14 cellular contexts compared by ENCODE assay signal in the genomic region with DNA sequence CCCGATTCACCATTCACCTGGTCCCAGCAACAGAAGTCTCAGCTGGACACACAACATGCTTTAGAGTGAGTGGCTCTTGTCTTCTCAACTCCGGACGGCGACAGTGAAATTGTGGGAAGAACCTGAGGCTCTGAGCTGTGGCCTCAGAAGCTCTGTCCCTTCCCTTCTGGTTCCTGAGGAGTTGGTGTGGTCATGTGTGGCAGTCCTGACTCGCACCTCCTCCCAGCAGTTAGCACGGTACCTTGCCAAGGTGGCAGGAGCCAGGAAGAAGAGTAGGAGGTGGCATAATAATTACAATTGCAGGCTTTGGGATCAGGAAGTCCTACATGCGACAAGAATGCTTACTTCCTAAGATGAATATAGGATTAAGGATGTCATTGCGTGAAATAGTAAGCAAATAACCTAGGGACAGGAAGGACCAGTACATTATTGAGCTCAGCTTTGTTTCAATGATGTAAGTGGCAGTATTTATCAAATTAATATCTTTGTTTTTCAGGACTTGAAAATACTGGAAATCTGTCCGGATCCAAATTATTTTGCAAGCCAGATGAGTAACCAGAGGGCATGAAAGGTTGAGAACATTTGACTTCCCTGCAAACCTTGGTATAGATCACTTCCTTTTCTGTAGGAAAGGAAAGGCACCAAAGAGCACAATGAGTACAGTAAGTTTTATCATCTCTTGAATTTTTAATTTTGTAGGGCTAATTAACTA. TPM values are rescaled to one million over a fixed set of nuclear protein-coding genes. Genes with fewer than 3 reads are reported as not detected.
A peak's percentile ranks its signal among the peaks of the same experiment; 100 is the strongest.
DNase-seq lines count a peak whose midpoint lies in the region; ATAC-seq and TF ChIP-seq lines count a peak whose summit lies in the region.
"Had no signal": no experiment of that assay in that cellular context is flagged by ENCODE, and none has a peak within 500 bp of the region (broad histone marks: within the 10 kb centered on the region; RNA-seq: fewer than 3 reads in every experiment).

No MANE protein-coding gene starts in this region.

- no peaks in the 10 kb centered on the region for H3K9me3 ChIP-seq in breast epithelium
- H3K9me3 ChIP-seq: BE2C, ovary had no signal

- peaks cover 32% of the 10 kb centered on the region for H3K4me1 Mint-ChIP-seq in MCF 10A (ENCODE audit: insufficient read depth, unreplicated experiment)
- H3K4me1 Mint-ChIP-seq in activated naive CD8-positive, alpha-beta T cell treated with anti-CD3 and anti-CD28 coated beads for 36 hours = peaks cover 51% of the 10 kb centered on the region
- peaks cover 60% of the 10 kb centered on the region for H3K4me1 Mint-ChIP-seq in stimulated activated naive CD8-positive, alpha-beta T cell treated with anti-CD3 and anti-CD28 coated beads, Interleukin-15, amount 100 ng/mL, for 72 hours
- peaks cover 10% of the 10 kb centered on the region for H3K4me1 Mint-ChIP-seq in progenitor cell of endocrine pancreas (ENCODE audit: low read depth)

- H3K27ac Mint-ChIP-seq in MCF 10A (ENCODE audit: low read depth, unreplicated experiment) (peak overlapping the region; percentile 91), progenitor cell of endocrine pancreas (no peak overlapping the region)
- peak overlapping the region; percentile 73 for H3K27ac Mint-ChIP-seq in activated naive CD8-positive, alpha-beta T cell treated with anti-CD3 and anti-CD28 coated beads for 36 hours
- H3K27ac Mint-ChIP-seq in stimulated activated naive CD8-positive, alpha-beta T cell treated with anti-CD3 and anti-CD28 coated beads, Interleukin-15, amount 100 ng/mL, for 72 hours = peak overlapping the region; percentile 99

- H3K36me3 ChIP-seq in breast epithelium = peaks cover 5% of the 10 kb centered on the region
- H3K36me3 ChIP-seq: ovary had no signal

- H3K9me3 Mint-ChIP-seq in MCF 10A (ENCODE audit: unreplicated experiment) = no peaks in the 10 kb centered on the region
- H3K9me3 Mint-ChIP-seq in activated naive CD8-positive, alpha-beta T cell treated with anti-CD3 and anti-CD28 coated beads for 36 hours = no peaks in the 10 kb centered on the region
- no peaks in the 10 kb centered on the region for H3K9me3 Mint-ChIP-seq in stimulated activated naive CD8-positive, alpha-beta T cell treated with anti-CD3 and anti-CD28 coated beads, Interleukin-15, amount 100 ng/mL, for 72 hours
- H3K9me3 Mint-ChIP-seq in progenitor cell of endocrine pancreas (ENCODE audit: low read depth) = no peaks in the 10 kb centered on the region
- H3K9me3 Mint-ChIP-seq: T-cell had no signal

- CTCF ChIA-PET in MCF 10A (lab: Yijun Ruan, JAX) = interaction anchor here (2.2 kb wide), 1 partner anchor 12 kb away, joined by 6 read pairs; no protein-coding TSS in a partner anchor

- H3K27me3 Mint-ChIP-seq in MCF 10A (ENCODE audit: insufficient read depth, unreplicated experiment) (no peaks in the 10 kb centered on the region), progenitor cell of endocrine pancreas (no peaks in the 10 kb centered on the region)
- H3K27me3 Mint-ChIP-seq in activated naive CD8-positive, alpha-beta T cell treated with anti-CD3 and anti-CD28 coated beads for 36 hours = no peaks in the 10 kb centered on the region
- H3K27me3 Mint-ChIP-seq in stimulated activated naive CD8-positive, alpha-beta T cell treated with anti-CD3 and anti-CD28 coated beads, Interleukin-15, amount 100 ng/mL, for 72 hours = no peaks in the 10 kb centered on the region
- H3K27me3 Mint-ChIP-seq: T-cell had no signal

- TF ChIP-seq CTCF in MCF 10A (IDR thresholded peaks at IDR 0.05; ENCODE audit: unreplicated experiment) = no peak
- no peak for TF ChIP-seq CTCF in breast epithelium (IDR thresholded peaks at IDR 0.05)
- TF ChIP-seq CTCF in fibroblast of pulmonary artery (IDR thresholded peaks at IDR 0.05; ENCODE audit: low read length, missing control alignments) = no peak
- TF ChIP-seq CTCF in progenitor cell of endocrine pancreas (IDR thresholded peaks at IDR 0.05; ENCODE audit: unreplicated experiment) = no peak

- ATAC-seq in stimulated activated naive CD8-positive, alpha-beta T cell treated with anti-CD3 and anti-CD28 coated beads, Interleukin-15, amount 100 ng/mL, for 72 hours = no peak
- no peak for ATAC-seq in GM18909 (IDR thresholded peaks at IDR 0.05; ENCODE audit: poor library complexity, unreplicated experiment)
- ATAC-seq: left lobe of liver, T-cell had no signal

- H3K4me3 ChIP-seq in breast epithelium (no peak overlapping the region), fibroblast of pulmonary artery (replicated peaks; ENCODE audit: low read depth, low read length) (no peak overlapping the region)
- H3K4me3 ChIP-seq: ovary had no signal

- TSS peak; percentile 83 for BruUV-seq in MCF 10A (replicated peaks; lab: Mats Ljungman, UMichigan)

- H3K27me3 ChIP-seq in breast epithelium = no peaks in the 10 kb centered on the region
- H3K27me3 ChIP-seq: BE2C, ovary had no signal

- TF ChIP-seq POLR2A in breast epithelium (IDR thresholded peaks at IDR 0.05) = no peak

- peak overlapping the region; percentile 25 for H3K4me3 Mint-ChIP-seq in MCF 10A (ENCODE audit: unreplicated experiment)
- H3K4me3 Mint-ChIP-seq in activated naive CD8-positive, alpha-beta T cell treated with anti-CD3 and anti-CD28 coated beads for 36 hours = no peak overlapping the region
- no peak overlapping the region for H3K4me3 Mint-ChIP-seq in stimulated activated naive CD8-positive, alpha-beta T cell treated with anti-CD3 and anti-CD28 coated beads, Interleukin-15, amount 100 ng/mL, for 72 hours
- H3K4me3 Mint-ChIP-seq in progenitor cell of endocrine pancreas (ENCODE audit: low read depth) = no peak overlapping the region
- H3K4me3 Mint-ChIP-seq: T-cell had no signal

- intact Hi-C loops in MCF 10A (cut with micrococcal nuclease) (loop anchor here (1.0 kb wide), 1 partner anchor 46 kb away; the partner anchor contains the start of gene FAM193A), breast epithelium (cut with DNase I; ENCODE audit: low total_unique reads) (no loop called here)

- peak; percentile 22 for DNase-seq in MCF 10A (ENCODE audit: unreplicated experiment)
- no peak for DNase-seq in breast epithelium (ENCODE audit: low spot score in 2 of 2)
- DNase-seq in activated naive CD8-positive, alpha-beta T cell treated with anti-CD3 and anti-CD28 coated beads for 36 hours = no peak
- peak; percentile 45 for DNase-seq in fibroblast of pulmonary artery (ENCODE audit: low read depth)
- no peak for DNase-seq in stimulated activated naive CD8-positive, alpha-beta T cell treated with anti-CD3 and anti-CD28 coated beads, Interleukin-15, amount 100 ng/mL, for 72 hours
- no peak for DNase-seq in NCI-H2196 treated with DMSO at 0.1 percent for 48 hours (lab: John Stamatoyannopoulos, UW; ENCODE audit: unreplicated experiment)
- DNase-seq in progenitor cell of endocrine pancreas (ENCODE audit: low spot score, unreplicated experiment) = no peak
- DNase-seq: BE2C; NCI-H2029; ovary; stimulated activated CD4-positive, alpha-beta T cell treated with anti-CD3 and anti-CD28 coated beads, Interleukin-4, amount 100 ng/mL, for 4 hours; T-cell had no signal

- H3K4me1 ChIP-seq in breast epithelium = no peaks in the 10 kb centered on the region

- H3K36me3 Mint-ChIP-seq in MCF 10A (ENCODE audit: insufficient read depth, unreplicated experiment) (peaks cover 50% of the 10 kb centered on the region), progenitor cell of endocrine pancreas (ENCODE audit: insufficient read depth) (peaks cover 15% of the 10 kb centered on the region)
- peaks cover 40% of the 10 kb centered on the region for H3K36me3 Mint-ChIP-seq in activated naive CD8-positive, alpha-beta T cell treated with anti-CD3 and anti-CD28 coated beads for 36 hours

- POLR2A ChIA-PET in MCF 10A (lab: Yijun Ruan, JAX) = interaction anchor here (0.9 to 2.4 kb wide), 4 partner anchors 15 to 47 kb away, joined by 3 to 11 read pairs (median 5); partner anchors contain the start of gene RNF4

- H3K27ac ChIP-seq in breast epithelium = peak overlapping the region in 1 of 2 donors; percentile 50
- H3K27ac ChIP-seq: ovary had no signal

RNA-seq across cellular contexts. Expression of gene RNF4, which starts 21.1 kb away (rescaled TPM):
- 81.4 and 89.7 TPM in 2 replicates for total RNA-seq in MCF 10A (2022)
- 10 to 100 TPM; 35.7 to 52.7 (median 40.8) TPM for total RNA-seq in breast epithelium
- 10 to 100 TPM; 93.3 to 94.5 TPM for total RNA-seq in activated naive CD8-positive, alpha-beta T cell treated with anti-CD3 and anti-CD28 coated beads for 36 hours
- total RNA-seq in progenitor cell of endocrine pancreas = 44.2 and 49.5 TPM in 2 replicates

RNA-seq across cellular contexts. Expression of gene FAM193A, which starts 46.5 kb away (rescaled TPM):
- total RNA-seq in MCF 10A (2022) (30.7 and 31.3 TPM in 2 replicates), breast epithelium (10 to 100 TPM; 24.5 to 26.5 (median 24.7) TPM), progenitor cell of endocrine pancreas (48.1 and 53.4 TPM in 2 replicates)
- 10 to 100 TPM; 18.9 TPM for total RNA-seq in activated naive CD8-positive, alpha-beta T cell treated with anti-CD3 and anti-CD28 coated beads for 36 hours

Comparison
In these comparisons a context has a peak if more than half of its experiments do, and no peak if none do; other contexts are left out.
1. DNase-seq: peak in MCF 10A (single experiment) and fibroblast of pulmonary artery (single experiment); none in breast epithelium (0 of 2), activated naive CD8-positive, alpha-beta T cell treated with anti-CD3 and anti-CD28 coated beads for 36 hours (single experiment), stimulated activated naive CD8-positive, alpha-beta T cell treated with anti-CD3 and anti-CD28 coated beads, Interleukin-15, amount 100 ng/mL, for 72 hours (0 of 2), NCI-H2196 treated with DMSO at 0.1 percent for 48 hours (single experiment) and progenitor cell of endocrine pancreas (single experiment).